1 cellular context compared by ENCODE assay signal in the genomic region with DNA sequence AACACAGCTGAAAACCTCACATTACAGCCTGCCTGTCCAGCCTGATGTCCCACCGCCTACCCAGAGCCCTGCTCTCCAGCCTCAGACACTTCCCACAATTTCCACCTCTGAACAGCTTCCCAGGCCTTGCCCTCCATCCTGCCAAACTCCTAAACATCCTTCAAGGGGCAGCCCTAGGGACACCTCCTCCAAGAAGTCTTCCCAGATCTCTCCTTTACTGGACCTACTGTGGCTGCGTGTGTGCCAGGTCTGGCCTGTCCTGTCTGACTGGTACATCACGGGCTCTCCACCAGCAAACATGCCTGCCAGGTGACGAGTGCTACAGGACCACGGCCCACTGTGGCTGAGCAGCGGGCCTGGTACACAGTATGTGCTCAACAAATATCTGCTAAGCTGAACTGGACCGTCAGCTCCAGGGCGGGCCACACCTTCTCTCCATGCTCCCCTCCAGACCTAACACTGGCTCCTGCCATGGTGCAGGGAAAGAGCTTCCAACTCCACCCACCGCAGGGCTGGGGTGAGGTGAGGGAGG.
TF ChIP-seq lines count a peak whose summit lies in the region.

No MANE protein-coding gene starts in this region.

TF ChIP-seq in SK-N-SH, 30 proteins besides CTCF, POLR2A, EP300 and RAD21 (continued from another document):
- TF ChIP-seq JUND (IDR thresholded peaks at IDR 0.05) = no peak
